In genomic region chr2:218217366-218218309, GRCh38 we compare ENCODE assay signal across 8 cellular contexts. TPM values are rescaled to one million over a fixed set of nuclear protein-coding genes. Genes with fewer than 3 reads are reported as not detected.
DNase-seq lines count a peak whose midpoint lies in the region; ATAC-seq and TF ChIP-seq lines count a peak whose summit lies in the region.

No MANE protein-coding gene starts in this region.

- peak overlapping the region; percentile 97 to 100 (median 99) for H3K27ac Mint-ChIP-seq in naive B cell
- H3K27ac Mint-ChIP-seq in stimulated activated memory B cell treated with anti-CD40 and anti-IgM and Interleukin-4, amounts not matched to agents 10 μg/mL and 1 μg/mL and 100 μg/mL, for 72 hours = peak overlapping the region; percentile 89

- POLR2A ChIA-PET in GM10248 (lab: Yijun Ruan, JAX) = interaction anchor here (1.0 to 1.2 kb wide), 2 partner anchors 13 to 29 kb away, joined by 3 to 4 read pairs; no protein-coding TSS in a partner anchor

- no peak for TF ChIP-seq CTCF in GM10248 (IDR thresholded peaks at IDR 0.05; ENCODE audit: control extremely low read depth, extremely low read depth, low read depth, missing control alignments)

- H3K4me1 Mint-ChIP-seq in naive B cell = peaks cover 43 to 54% (median 45%) of the 10 kb centered on the region in 3 donors
- H3K4me1 Mint-ChIP-seq in stimulated activated memory B cell treated with anti-CD40 and anti-IgM and Interleukin-4, amounts not matched to agents 10 μg/mL and 1 μg/mL and 100 μg/mL, for 72 hours = peaks cover 35% of the 10 kb centered on the region

- peak; percentile 71 for DNase-seq in GM10248 (ENCODE audit: extremely low spot score)
- DNase-seq in HCEC 1CT = peak; percentile 46
- peak; percentile 42 for DNase-seq in NCI-H69 (lab: John Stamatoyannopoulos, UW)
- peak; percentile 58 for DNase-seq in activated T-cell treated with anti-CD3 and anti-CD28 coated beads for 24 hours (ENCODE audit: low read depth)
- peak; percentile 57 to 68 for DNase-seq in erythroblast (lab: John Stamatoyannopoulos, UW)
- DNase-seq in naive B cell = peak; percentile 79
- no peak for DNase-seq in NCI-H1048 (lab: John Stamatoyannopoulos, UW)

- no peaks in the 10 kb centered on the region for H3K27me3 Mint-ChIP-seq in naive B cell
- no peaks in the 10 kb centered on the region for H3K27me3 Mint-ChIP-seq in stimulated activated memory B cell treated with anti-CD40 and anti-IgM and Interleukin-4, amounts not matched to agents 10 μg/mL and 1 μg/mL and 100 μg/mL, for 72 hours

- ATAC-seq in naive B cell (ENCODE audit: low read depth in 2 of 2) = peak; percentile 66 to 68
- peak; percentile 86 for ATAC-seq in stimulated activated memory B cell treated with anti-CD40 and anti-IgM and Interleukin-4, amounts not matched to agents 10 μg/mL and 1 μg/mL and 100 μg/mL, for 72 hours

- peak overlapping the region; percentile 85 to 98 (median 96) for H3K4me3 Mint-ChIP-seq in naive B cell
- H3K4me3 Mint-ChIP-seq in stimulated activated memory B cell treated with anti-CD40 and anti-IgM and Interleukin-4, amounts not matched to agents 10 μg/mL and 1 μg/mL and 100 μg/mL, for 72 hours = peak overlapping the region; percentile 94

- H3K9me3 Mint-ChIP-seq in naive B cell = no peaks in the 10 kb centered on the region
- H3K9me3 Mint-ChIP-seq in stimulated activated memory B cell treated with anti-CD40 and anti-IgM and Interleukin-4, amounts not matched to agents 10 μg/mL and 1 μg/mL and 100 μg/mL, for 72 hours = no peaks in the 10 kb centered on the region

- TF ChIP-seq POLR2A in erythroblast (IDR thresholded peaks at IDR 0.05; ENCODE audit: low read length) = no peak

- CTCF ChIA-PET in GM10248 (lab: Yijun Ruan, JAX) = interaction anchor here (0.7 to 2.0 kb wide), 4 partner anchors 10 to 331 kb away, joined by 3 to 6 read pairs (median 3); no protein-coding TSS in a partner anchor

- peaks cover 0 to 3% of the 10 kb centered on the region in 2 donors for H3K36me3 Mint-ChIP-seq in naive B cell
- peaks cover 35% of the 10 kb centered on the region for H3K36me3 Mint-ChIP-seq in stimulated activated memory B cell treated with anti-CD40 and anti-IgM and Interleukin-4, amounts not matched to agents 10 μg/mL and 1 μg/mL and 100 μg/mL, for 72 hours

RNA-seq across cellular contexts. Expression of gene ARPC2, which starts 0.6 kb away (rescaled TPM):
- polyA plus RNA-seq in naive B cell (ENCODE audit: low read depth in 6 of 6) = 1,000 to 10,000 TPM in 1 of 6 donors, 100 to 1,000 TPM in 5; 672 to 1,268 (median 835) TPM

RNA-seq across cellular contexts. Expression of gene GPBAR1, which starts 43.2 kb away (rescaled TPM):
- 1 to 10 TPM in 1 of 6 donors, under 1 TPM in 4, not detected in 1; 0.18 to 1.8 (median 0.33) TPM for polyA plus RNA-seq in naive B cell (ENCODE audit: low read depth in 6 of 6)

RNA-seq across cellular contexts. Expression of gene CXCR1, which starts 50.9 kb away (rescaled TPM):
- 1 to 10 TPM in 1 of 6 donors, not detected in 5; 2.3 TPM for polyA plus RNA-seq in naive B cell (ENCODE audit: low read depth in 6 of 6)

RNA-seq across cellular contexts. Expression of gene AAMP, which starts 52.3 kb away (rescaled TPM):
- polyA plus RNA-seq in naive B cell (ENCODE audit: low read depth in 6 of 6) = 100 to 1,000 TPM in 2 of 6 donors, 10 to 100 TPM in 4; 80.7 to 109 (median 96.4) TPM

RNA-seq across cellular contexts. Expression of gene PNKD, which starts 52.7 kb away (rescaled TPM):
- 100 to 1,000 TPM in 5 of 6 donors, 10 to 100 TPM in 1; 99.4 to 143 (median 127) TPM for polyA plus RNA-seq in naive B cell (ENCODE audit: low read depth in 6 of 6)
